1 cellular context compared by ENCODE assay signal in genomic region chr2:60998628-60999545, GRCh38.
TF ChIP-seq lines count a peak whose summit lies in the region.

No MANE protein-coding gene starts in this region.

TF ChIP-seq in WTC11, 78 proteins besides CTCF, POLR2A, EP300 and RAD21 (continued from another document):
- TF ChIP-seq ARID4B (CRISPR knock-in tag; IDR thresholded peaks at IDR 0.05; ENCODE audit: borderline replicate concordance) (no peak), PREB (CRISPR knock-in tag; IDR thresholded peaks at IDR 0.05; ENCODE audit: borderline replicate concordance) (no peak), GRHL2 (CRISPR knock-in tag; IDR thresholded peaks at IDR 0.05; ENCODE audit: insufficient replicate concordance, severe bottlenecking) (no peak), PRDM15 (CRISPR knock-in tag; IDR thresholded peaks at IDR 0.05) (no peak), MYBL2 (CRISPR knock-in tag; IDR thresholded peaks at IDR 0.05) (no peak), SP1 (CRISPR knock-in tag; conservative IDR thresholded peaks at IDR 0.05) (no peak), USF1 (CRISPR knock-in tag; IDR thresholded peaks at IDR 0.05) (no peak), SMAD3 (CRISPR knock-in tag; IDR thresholded peaks at IDR 0.05; ENCODE audit: borderline replicate concordance) (no peak), ZSCAN18 (CRISPR knock-in tag; IDR thresholded peaks at IDR 0.05) (no peak), ESRRA (CRISPR knock-in tag; IDR thresholded peaks at IDR 0.05; ENCODE audit: borderline replicate concordance) (no peak), RELA (CRISPR knock-in tag; IDR thresholded peaks at IDR 0.05; ENCODE audit: borderline replicate concordance) (no peak), NR2C2 (CRISPR knock-in tag; IDR thresholded peaks at IDR 0.05) (no peak), PRRX2 (CRISPR knock-in tag; IDR thresholded peaks at IDR 0.05) (no peak), ZNF671 (CRISPR knock-in tag; IDR thresholded peaks at IDR 0.05) (no peak)
